1 cellular context compared by ENCODE assay signal in the genomic region with DNA sequence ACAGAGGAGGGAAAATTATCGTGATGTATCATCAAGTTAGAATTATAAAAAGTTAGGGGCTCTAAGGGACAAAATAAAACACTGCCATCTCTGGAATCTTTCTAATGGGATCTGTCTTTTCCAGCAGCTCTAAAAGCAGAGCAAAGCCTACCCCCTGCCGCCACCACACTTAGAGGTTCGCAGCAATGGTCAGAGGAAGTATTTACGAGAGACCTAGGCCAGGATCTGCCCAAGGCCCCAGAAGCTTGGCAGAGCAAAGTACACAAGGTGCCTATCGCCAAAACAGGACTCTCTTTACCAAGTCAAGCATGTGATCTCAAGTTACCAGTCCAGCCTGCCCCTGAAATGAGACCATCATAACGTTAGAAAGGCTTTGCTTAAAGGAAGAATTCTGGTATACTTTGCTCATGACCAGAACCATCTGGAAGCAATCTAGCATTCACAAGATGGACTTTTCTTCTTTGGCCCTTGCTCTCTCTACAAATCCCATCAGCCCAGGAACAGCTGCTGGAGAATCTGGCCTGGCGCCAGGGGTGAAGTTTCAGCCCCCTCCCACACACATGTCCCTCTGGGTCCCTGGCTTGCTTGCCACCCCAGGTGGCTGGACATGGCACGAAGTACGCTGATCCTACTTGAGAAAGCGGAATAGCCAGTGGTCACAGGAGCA.
TF ChIP-seq lines count a peak whose summit lies in the region.

No MANE protein-coding gene starts in this region.

TF ChIP-seq in SK-N-SH, 30 proteins besides CTCF, POLR2A, EP300 and RAD21:
- TF ChIP-seq NRF1 (IDR thresholded peaks at IDR 0.05; ENCODE audit: low read depth, low read length) (no peak), MXI1 (IDR thresholded peaks at IDR 0.05; ENCODE audit: low read depth, low read length) (no peak), TAF1 (IDR thresholded peaks at IDR 0.05; ENCODE audit: borderline replicate concordance, low read depth, low read length) (no peak)
